In the genomic region with DNA sequence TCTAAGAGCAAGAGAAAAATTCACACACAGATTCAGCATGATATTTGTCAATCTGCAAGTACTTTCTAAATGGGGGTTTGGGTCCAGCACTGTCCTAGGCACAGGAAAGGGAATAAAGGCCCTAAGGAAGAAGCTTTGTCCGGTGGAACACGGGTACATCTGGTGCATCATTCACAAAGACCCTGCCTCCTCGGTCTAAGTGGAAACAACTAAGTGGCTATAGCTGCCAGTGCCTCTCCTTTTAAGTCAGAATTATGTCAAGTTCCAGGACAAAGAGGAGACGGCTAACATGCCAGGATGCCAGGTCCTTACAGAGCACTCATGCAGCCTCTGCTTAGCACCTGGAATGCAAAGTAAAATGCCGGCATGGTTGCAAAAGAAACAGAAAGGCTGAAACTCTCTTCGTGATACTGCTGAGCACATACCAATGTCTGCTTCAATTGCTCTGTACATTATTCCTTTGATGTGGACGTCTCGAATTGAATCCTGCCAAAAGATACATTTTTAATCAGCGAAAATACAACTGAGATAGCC, we compare ENCODE assay signal across 1 cellular context.
TF ChIP-seq lines count a peak whose summit lies in the region.

No MANE protein-coding gene starts in this region.

TF ChIP-seq in K562, 482 proteins besides CTCF, POLR2A, EP300 and RAD21:
- TF ChIP-seq, protein P1, sequence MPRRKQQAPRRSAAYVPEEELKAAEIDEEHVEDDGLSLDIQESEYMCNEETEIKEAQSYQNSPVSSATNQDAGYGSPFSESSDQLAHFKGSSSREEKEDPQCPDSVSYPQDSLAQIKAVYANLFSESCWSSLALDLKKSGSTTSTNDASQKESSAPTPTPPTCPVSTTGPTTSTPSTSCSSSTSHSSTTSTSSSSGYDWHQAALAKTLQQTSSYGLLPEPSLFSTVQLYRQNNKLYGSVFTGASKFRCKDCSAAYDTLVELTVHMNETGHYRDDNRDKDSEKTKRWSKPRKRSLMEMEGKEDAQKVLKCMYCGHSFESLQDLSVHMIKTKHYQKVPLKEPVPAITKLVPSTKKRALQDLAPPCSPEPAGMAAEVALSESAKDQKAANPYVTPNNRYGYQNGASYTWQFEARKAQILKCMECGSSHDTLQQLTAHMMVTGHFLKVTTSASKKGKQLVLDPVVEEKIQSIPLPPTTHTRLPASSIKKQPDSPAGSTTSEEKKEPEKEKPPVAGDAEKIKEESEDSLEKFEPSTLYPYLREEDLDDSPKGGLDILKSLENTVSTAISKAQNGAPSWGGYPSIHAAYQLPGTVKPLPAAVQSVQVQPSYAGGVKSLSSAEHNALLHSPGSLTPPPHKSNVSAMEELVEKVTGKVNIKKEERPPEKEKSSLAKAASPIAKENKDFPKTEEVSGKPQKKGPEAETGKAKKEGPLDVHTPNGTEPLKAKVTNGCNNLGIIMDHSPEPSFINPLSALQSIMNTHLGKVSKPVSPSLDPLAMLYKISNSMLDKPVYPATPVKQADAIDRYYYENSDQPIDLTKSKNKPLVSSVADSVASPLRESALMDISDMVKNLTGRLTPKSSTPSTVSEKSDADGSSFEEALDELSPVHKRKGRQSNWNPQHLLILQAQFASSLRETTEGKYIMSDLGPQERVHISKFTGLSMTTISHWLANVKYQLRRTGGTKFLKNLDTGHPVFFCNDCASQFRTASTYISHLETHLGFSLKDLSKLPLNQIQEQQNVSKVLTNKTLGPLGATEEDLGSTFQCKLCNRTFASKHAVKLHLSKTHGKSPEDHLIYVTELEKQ (CRISPR knock-in tag; IDR thresholded peaks at IDR 0.05) = no peak
- no peak for TF ChIP-seq ZBTB7A (IDR thresholded peaks at IDR 0.05; ENCODE audit: borderline replicate concordance, control insufficient read depth, low read depth, low read length)
- TF ChIP-seq, protein P2, sequence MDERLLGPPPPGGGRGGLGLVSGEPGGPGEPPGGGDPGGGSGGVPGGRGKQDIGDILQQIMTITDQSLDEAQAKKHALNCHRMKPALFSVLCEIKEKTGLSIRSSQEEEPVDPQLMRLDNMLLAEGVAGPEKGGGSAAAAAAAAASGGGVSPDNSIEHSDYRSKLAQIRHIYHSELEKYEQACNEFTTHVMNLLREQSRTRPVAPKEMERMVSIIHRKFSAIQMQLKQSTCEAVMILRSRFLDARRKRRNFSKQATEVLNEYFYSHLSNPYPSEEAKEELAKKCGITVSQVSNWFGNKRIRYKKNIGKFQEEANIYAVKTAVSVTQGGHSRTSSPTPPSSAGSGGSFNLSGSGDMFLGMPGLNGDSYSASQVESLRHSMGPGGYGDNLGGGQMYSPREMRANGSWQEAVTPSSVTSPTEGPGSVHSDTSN (CRISPR knock-in tag; IDR thresholded peaks at IDR 0.05; ENCODE audit: low read depth) = no peak
- TF ChIP-seq, protein P2 (tag; conservative IDR thresholded peaks at IDR 0.05; ENCODE audit: low read depth) = no peak
- no peak for TF ChIP-seq GATAD2B (IDR thresholded peaks at IDR 0.05; ENCODE audit: borderline replicate concordance)
- TF ChIP-seq, protein P3, sequence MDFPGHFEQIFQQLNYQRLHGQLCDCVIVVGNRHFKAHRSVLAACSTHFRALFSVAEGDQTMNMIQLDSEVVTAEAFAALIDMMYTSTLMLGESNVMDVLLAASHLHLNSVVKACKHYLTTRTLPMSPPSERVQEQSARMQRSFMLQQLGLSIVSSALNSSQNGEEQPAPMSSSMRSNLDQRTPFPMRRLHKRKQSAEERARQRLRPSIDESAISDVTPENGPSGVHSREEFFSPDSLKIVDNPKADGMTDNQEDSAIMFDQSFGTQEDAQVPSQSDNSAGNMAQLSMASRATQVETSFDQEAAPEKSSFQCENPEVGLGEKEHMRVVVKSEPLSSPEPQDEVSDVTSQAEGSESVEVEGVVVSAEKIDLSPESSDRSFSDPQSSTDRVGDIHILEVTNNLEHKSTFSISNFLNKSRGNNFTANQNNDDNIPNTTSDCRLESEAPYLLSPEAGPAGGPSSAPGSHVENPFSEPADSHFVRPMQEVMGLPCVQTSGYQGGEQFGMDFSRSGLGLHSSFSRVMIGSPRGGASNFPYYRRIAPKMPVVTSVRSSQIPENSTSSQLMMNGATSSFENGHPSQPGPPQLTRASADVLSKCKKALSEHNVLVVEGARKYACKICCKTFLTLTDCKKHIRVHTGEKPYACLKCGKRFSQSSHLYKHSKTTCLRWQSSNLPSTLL (IDR thresholded peaks at IDR 0.05) = no peak
- no peak for TF ChIP-seq TCF7L2 (IDR thresholded peaks at IDR 0.05; ENCODE audit: low read depth, low read length)
- no peak for TF ChIP-seq SAFB2 (IDR thresholded peaks at IDR 0.05; ENCODE audit: borderline replicate concordance, low read depth, low read length, severe bottlenecking)
- TF ChIP-seq ZNF785 (CRISPR knock-in tag; IDR thresholded peaks at IDR 0.05) = no peak
- no peak for TF ChIP-seq ZEB2 (IDR thresholded peaks at IDR 0.05)
- TF ChIP-seq, protein P4, sequence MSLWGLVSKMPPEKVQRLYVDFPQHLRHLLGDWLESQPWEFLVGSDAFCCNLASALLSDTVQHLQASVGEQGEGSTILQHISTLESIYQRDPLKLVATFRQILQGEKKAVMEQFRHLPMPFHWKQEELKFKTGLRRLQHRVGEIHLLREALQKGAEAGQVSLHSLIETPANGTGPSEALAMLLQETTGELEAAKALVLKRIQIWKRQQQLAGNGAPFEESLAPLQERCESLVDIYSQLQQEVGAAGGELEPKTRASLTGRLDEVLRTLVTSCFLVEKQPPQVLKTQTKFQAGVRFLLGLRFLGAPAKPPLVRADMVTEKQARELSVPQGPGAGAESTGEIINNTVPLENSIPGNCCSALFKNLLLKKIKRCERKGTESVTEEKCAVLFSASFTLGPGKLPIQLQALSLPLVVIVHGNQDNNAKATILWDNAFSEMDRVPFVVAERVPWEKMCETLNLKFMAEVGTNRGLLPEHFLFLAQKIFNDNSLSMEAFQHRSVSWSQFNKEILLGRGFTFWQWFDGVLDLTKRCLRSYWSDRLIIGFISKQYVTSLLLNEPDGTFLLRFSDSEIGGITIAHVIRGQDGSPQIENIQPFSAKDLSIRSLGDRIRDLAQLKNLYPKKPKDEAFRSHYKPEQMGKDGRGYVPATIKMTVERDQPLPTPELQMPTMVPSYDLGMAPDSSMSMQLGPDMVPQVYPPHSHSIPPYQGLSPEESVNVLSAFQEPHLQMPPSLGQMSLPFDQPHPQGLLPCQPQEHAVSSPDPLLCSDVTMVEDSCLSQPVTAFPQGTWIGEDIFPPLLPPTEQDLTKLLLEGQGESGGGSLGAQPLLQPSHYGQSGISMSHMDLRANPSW (CRISPR knock-in tag; IDR thresholded peaks at IDR 0.05) = no peak
- no peak for TF ChIP-seq ELK3 (CRISPR knock-in tag; IDR thresholded peaks at IDR 0.05)
TF ChIP-seq in K562: peak in this region for 0.
